Comparison of ENCODE assay signal across 22 cellular contexts in the genomic region with DNA sequence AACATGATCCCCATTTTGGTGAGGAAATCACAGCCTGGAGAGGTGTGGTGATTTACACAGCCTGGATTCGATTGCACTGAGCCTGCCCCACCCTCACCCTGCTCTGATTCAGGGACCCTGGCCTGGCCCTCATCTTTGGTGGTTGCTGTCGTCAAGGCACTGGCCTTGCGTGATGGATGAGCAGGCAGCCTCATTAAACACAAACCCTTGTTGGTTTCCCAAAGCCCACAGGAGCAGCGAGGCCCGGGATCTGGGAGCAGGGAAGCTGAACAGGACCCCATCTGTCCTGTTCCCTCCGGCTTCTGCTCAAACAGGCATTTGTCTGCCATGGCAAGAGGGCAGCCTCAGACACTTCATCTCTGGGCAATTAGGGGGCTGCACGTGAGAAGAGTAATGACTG.
DNase-seq lines count a peak whose midpoint lies in the region; ATAC-seq and TF ChIP-seq lines count a peak whose summit lies in the region.
"Had no signal": no experiment of that assay in that cellular context is flagged by ENCODE, and none has a peak within 500 bp of the region (broad histone marks: within the 10 kb centered on the region; RNA-seq: fewer than 3 reads in every experiment).

No MANE protein-coding gene starts in this region.

- peaks cover 9% of the 10 kb centered on the region for H3K4me1 Mint-ChIP-seq in T-helper 17 cell

- peak overlapping the region; percentile 59; the same call in 1 of the 2 replicates for H3K4me2 ChIP-seq in KMS-11
- H3K4me2 ChIP-seq: BLaER1 treated with 17β-estradiol and CSF1 and Interleukin-3, amounts not matched to agents 10 nM and 100 nM had no signal

- in situ Hi-C loops in G401 (cut with HindIII; ENCODE audit: low sequenced_read_pairs), result no loop called here

- no peaks in the 10 kb centered on the region for H3K36me3 ChIP-seq in KMS-11 (ENCODE audit: insufficient read depth)
- H3K36me3 ChIP-seq in mucosa of rectum (ENCODE audit: control insufficient read depth in 2 of 2, insufficient read depth in 2 of 2, low read length in 2 of 2), result no peaks in the 10 kb centered on the region
- H3K36me3 ChIP-seq: BLaER1 treated with 17β-estradiol and CSF1 and Interleukin-3, amounts not matched to agents 10 nM and 100 nM had no signal

- H4K20me1 ChIP-seq in KMS-11 (ENCODE audit: insufficient read depth), result no peaks in the 10 kb centered on the region
- H4K20me1 ChIP-seq: BLaER1 treated with 17β-estradiol and CSF1 and Interleukin-3, amounts not matched to agents 10 nM and 100 nM had no signal

- no peak for TF ChIP-seq CTCF in KMS-11 (conservative IDR thresholded peaks at IDR 0.05; ENCODE audit: low read depth, low read length)

- DNase-seq in AG20443 (ENCODE audit: low spot score), result peak; percentile 38
- DNase-seq in T-helper 17 cell, result no peak
- no peak for DNase-seq in HPDE6-E6E7 (ENCODE audit: extremely low spot score)
- no peak for DNase-seq in G401 (ENCODE audit: low spot score)
- no peak for DNase-seq in middle frontal gyrus (ENCODE audit: extremely low spot score, low spot score)
- DNase-seq: CD8-positive, alpha-beta T cell; DMS53; EL; HCEC 1CT; MV-4-11; NCI-H187; NCI-H446; NCI-H526 treated with DMSO at 0.1 percent for 48 hours; OCI-M1; SHP77 treated with DMSO at 0.1 percent for 48 hours; T-helper 1 cell had no signal

- H3K79me2 ChIP-seq in KMS-11 (ENCODE audit: insufficient read depth, low read depth), result no peaks in the 10 kb centered on the region

- H3K27me3 Mint-ChIP-seq in T-helper 17 cell, result peaks cover 6% of the 10 kb centered on the region

- no peak overlapping the region for H3K4me3 Mint-ChIP-seq in T-helper 17 cell
- H3K4me3 Mint-ChIP-seq: CD8-positive, alpha-beta T cell had no signal

- H3K9me3 ChIP-seq in T-helper 17 cell (ENCODE audit: control insufficient read depth, low read length, poor library complexity, severe bottlenecking) (no peaks in the 10 kb centered on the region), mucosa of rectum (ENCODE audit: control insufficient read depth in 2 of 2, low read length in 2 of 2) (no peaks in the 10 kb centered on the region)

- H3K27ac ChIP-seq in KMS-11, result peak overlapping the region; percentile 98
- H3K27ac ChIP-seq in mucosa of rectum (ENCODE audit: low read depth in 2 of 2, low read length in 2 of 2), result peak overlapping the region; percentile 32 to 61
- H3K27ac ChIP-seq: BLaER1 treated with 17β-estradiol and CSF1 and Interleukin-3, amounts not matched to agents 10 nM and 100 nM had no signal

- peak overlapping the region; percentile 28; the same call in 1 of the 2 replicates for H2AFZ ChIP-seq in KMS-11 (ENCODE audit: low read depth)

- peak overlapping the region; percentile 5 for H3K27ac Mint-ChIP-seq in T-helper 17 cell
- H3K27ac Mint-ChIP-seq: CD8-positive, alpha-beta T cell had no signal

- H3K4me1 ChIP-seq in KMS-11 (ENCODE audit: low read depth, poor library complexity, severe bottlenecking), result peaks cover 87% of the 10 kb centered on the region
- H3K4me1 ChIP-seq in mucosa of rectum (ENCODE audit: control insufficient read depth in 2 of 2, insufficient read depth in 2 of 2, low read length in 2 of 2), result no peaks in the 10 kb centered on the region
- H3K4me1 ChIP-seq: BLaER1 treated with 17β-estradiol and CSF1 and Interleukin-3, amounts not matched to agents 10 nM and 100 nM had no signal

- H3K27me3 ChIP-seq in KMS-11 (ENCODE audit: insufficient read depth, low read depth) (no peaks in the 10 kb centered on the region), mucosa of rectum (ENCODE audit: control insufficient read depth in 2 of 2, insufficient read depth in 2 of 2, low read length in 2 of 2) (no peaks in the 10 kb centered on the region)
- H3K27me3 ChIP-seq: BLaER1 treated with 17β-estradiol and CSF1 and Interleukin-3, amounts not matched to agents 10 nM and 100 nM had no signal

- H3K4me3 ChIP-seq in KMS-11 (IDR thresholded peaks at IDR 0.05; ENCODE audit: insufficient read depth, low read depth, low read length), result no peak overlapping the region
- H3K4me3 ChIP-seq in mucosa of rectum (ENCODE audit: low read length in 2 of 2), result no peak overlapping the region
- H3K4me3 ChIP-seq: BLaER1 treated with 17β-estradiol and CSF1 and Interleukin-3, amounts not matched to agents 10 nM and 100 nM; K562 had no signal

- no peaks in the 10 kb centered on the region for H3K36me3 Mint-ChIP-seq in T-helper 17 cell (ENCODE audit: low read depth)
- H3K36me3 Mint-ChIP-seq: CD8-positive, alpha-beta T cell had no signal

- H3K9ac ChIP-seq in KMS-11, result peak overlapping the region; percentile 75
- H3K9ac ChIP-seq in mucosa of rectum (ENCODE audit: low read depth in 1 of 2, low read length in 2 of 2), result no peak overlapping the region
- H3K9ac ChIP-seq: BLaER1 treated with 17β-estradiol and CSF1 and Interleukin-3, amounts not matched to agents 10 nM and 100 nM had no signal

- ATAC-seq in T-helper 17 cell (no peak), GM21528 (IDR thresholded peaks at IDR 0.05; ENCODE audit: low FRiP score, unreplicated experiment) (no peak)
- ATAC-seq: CD8-positive, alpha-beta T cell; K562; SK-N-SH treated with all-trans-retinoic acid at 6 μM for 48 hours had no signal
